8 cellular contexts compared by ENCODE assay signal in genomic region chr13:48235100-48235813, GRCh38. TPM values are rescaled to one million over a fixed set of nuclear protein-coding genes. Genes with fewer than 3 reads are reported as not detected.
DNase-seq lines count a peak whose midpoint lies in the region; ATAC-seq, FAIRE-seq and TF ChIP-seq lines count a peak whose summit lies in the region.

No MANE protein-coding gene starts in this region.

- DNase-seq in EL (peak; percentile 62), NB4 (ENCODE audit: low read depth) (peak; percentile 50), K562 (ENCODE audit: extremely low read depth in 1 of 4, low spot score in 3 of 4) (no peak), iPS-NIHi7 (ENCODE audit: extremely low spot score) (peak; percentile 17)
- no peak for DNase-seq in stimulated activated CD4-positive, alpha-beta T cell treated with anti-CD3 and anti-CD28 coated beads, Interleukin-15, amount 100 ng/mL, for 24 hours
- DNase-seq in stimulated activated CD4-positive, alpha-beta T cell treated with anti-CD3 and anti-CD28 coated beads, Interleukin-2, amount 100 ng/mL, for 48 hours, result no peak

- POLR2A ChIA-PET in K562 (lab: Yijun Ruan, JAX), result interaction anchor here (0.5 to 0.6 kb wide), 2 partner anchors 16 to 536 kb away, joined by 3 read pairs; no protein-coding TSS in a partner anchor

- CTCF ChIA-PET in K562 (lab: Yijun Ruan, JAX; ENCODE audit: low intra/inter-chr PET ratio), result no interaction called here

- H3K9me3 ChIP-seq in K562 (replicated peaks; ENCODE audit: control insufficient read depth, insufficient read depth, low read depth, low read length), result no peaks in the 10 kb centered on the region

- peak; percentile 51 for ATAC-seq in GM21717 (IDR thresholded peaks at IDR 0.05; ENCODE audit: unreplicated experiment)
- ATAC-seq in K562, result no peak

- H3K4me3 ChIP-seq in NB4 (ENCODE audit: low read depth, low read length) (peak overlapping the region; percentile 95), K562 (peak overlapping the region; percentile 12; the same call in 1 of the 2 replicates), skin epidermis (peak overlapping the region; percentile 60 to 95 (median 83))

- H3K4me1 ChIP-seq in K562 (replicated peaks in 1 of 2; ENCODE audit: control insufficient read depth in 2 of 2, insufficient read depth in 2 of 2, low read length in 2 of 2), result peaks cover 0 to 15% of the 10 kb centered on the region in 2 experiments; a peak in 3 of 5 replicates

- no peak for TF ChIP-seq RAD21 in K562 (CRISPR knock-in tag; conservative IDR thresholded peaks at IDR 0.05 in 1 of 2, IDR thresholded peaks at IDR 0.05 in 1 of 2)

- peaks cover 2% of the 10 kb centered on the region; the same call in 1 of the 3 replicates for H3K36me3 ChIP-seq in K562 (ENCODE audit: control insufficient read depth, insufficient read depth, low read length)

- BruUV-seq in K562 (replicated peaks; lab: Mats Ljungman, UMichigan), result no TSS peak

- no peak overlapping the region for H2AFZ ChIP-seq in K562 (ENCODE audit: low read depth, low read length)

- H3K9ac ChIP-seq in K562 (ENCODE audit: insufficient read depth in 1 of 2, low read depth in 2 of 2, low read length in 2 of 2), result peak overlapping the region in 1 of 2 experiments; percentile 92; a peak in 2 of 4 replicates

- intact Hi-C loops in K562 (cut with micrococcal nuclease), result loop anchor here (2.0 kb wide), 1 partner anchor 108 kb away; no protein-coding TSS in a partner anchor

- no peaks in the 10 kb centered on the region for H4K20me1 ChIP-seq in K562 (replicated peaks; ENCODE audit: control insufficient read depth, insufficient read depth, low read length)

- TF ChIP-seq CTCF in NB4 (IDR thresholded peaks at IDR 0.05; ENCODE audit: low read depth, low read length) (no peak), K562 (IDR thresholded peaks at IDR 0.05 in 2 of 3, conservative IDR thresholded peaks at IDR 0.05 in 1 of 3; ENCODE audit: insufficient read depth in 2 of 3, low read depth in 1 of 3, low read length in 3 of 3) (no peak)

- FAIRE-seq in K562 (lab: Jason Lieb, UNC), result peak; percentile 35

- H3K9me1 ChIP-seq in K562 (ENCODE audit: control insufficient read depth, insufficient read depth, low read length), result no peaks in the 10 kb centered on the region

- peaks cover 41% of the 10 kb centered on the region for H3K79me2 ChIP-seq in K562 (ENCODE audit: control insufficient read depth, insufficient read depth, low read length)

- H3K4me2 ChIP-seq in K562 (ENCODE audit: insufficient read depth, low read length), result peak overlapping the region; percentile 21

- H3K27ac ChIP-seq in K562 (ENCODE audit: extremely low read depth, low read depth, low read length), result peak overlapping the region; percentile 35; the same call in 1 of the 3 replicates
- H3K27ac ChIP-seq in skin epidermis, result peak overlapping the region in 19 of 21 experiments; percentile 21 to 100 (median 99)

- 12% methylated on average over 9 of the region's 9 CpGs for WGBS in K562 (ENCODE audit: insufficient coverage, low coverage, missing lambda C conversion rate)

- no peaks in the 10 kb centered on the region for H3K27me3 ChIP-seq in K562 (ENCODE audit: control insufficient read depth in 2 of 2, insufficient read depth in 2 of 2, low read length in 2 of 2)

- in situ Hi-C loops in K562 (cut with MboI), result no loop called here

- no peak for TF ChIP-seq POLR2A in NB4 (IDR thresholded peaks at IDR 0.05; ENCODE audit: extremely low read depth, insufficient read length)
- TF ChIP-seq POLR2A in K562 (conservative IDR thresholded peaks at IDR 0.05), result no peak

- no peak for TF ChIP-seq EP300 in K562 (IDR thresholded peaks at IDR 0.05; ENCODE audit: low read length)

TF ChIP-seq in K562, 482 proteins besides CTCF, POLR2A, EP300 and RAD21 (continues in another document):
- no peak for TF ChIP-seq JUND (IDR thresholded peaks at IDR 0.05; ENCODE audit: borderline replicate concordance, low read depth, low read length)
- TF ChIP-seq JUND (tag; IDR thresholded peaks at IDR 0.05; ENCODE audit: borderline replicate concordance, low read depth, low read length), result 0 out of 3 replicates have a peak, but pooled peaks have one; percentile 4
- TF ChIP-seq PREB (CRISPR knock-in tag; IDR thresholded peaks at IDR 0.05), result no peak
- TF ChIP-seq ZNF584 (CRISPR knock-in tag; IDR thresholded peaks at IDR 0.05; ENCODE audit: low read depth), result no peak
- TF ChIP-seq, protein P1, sequence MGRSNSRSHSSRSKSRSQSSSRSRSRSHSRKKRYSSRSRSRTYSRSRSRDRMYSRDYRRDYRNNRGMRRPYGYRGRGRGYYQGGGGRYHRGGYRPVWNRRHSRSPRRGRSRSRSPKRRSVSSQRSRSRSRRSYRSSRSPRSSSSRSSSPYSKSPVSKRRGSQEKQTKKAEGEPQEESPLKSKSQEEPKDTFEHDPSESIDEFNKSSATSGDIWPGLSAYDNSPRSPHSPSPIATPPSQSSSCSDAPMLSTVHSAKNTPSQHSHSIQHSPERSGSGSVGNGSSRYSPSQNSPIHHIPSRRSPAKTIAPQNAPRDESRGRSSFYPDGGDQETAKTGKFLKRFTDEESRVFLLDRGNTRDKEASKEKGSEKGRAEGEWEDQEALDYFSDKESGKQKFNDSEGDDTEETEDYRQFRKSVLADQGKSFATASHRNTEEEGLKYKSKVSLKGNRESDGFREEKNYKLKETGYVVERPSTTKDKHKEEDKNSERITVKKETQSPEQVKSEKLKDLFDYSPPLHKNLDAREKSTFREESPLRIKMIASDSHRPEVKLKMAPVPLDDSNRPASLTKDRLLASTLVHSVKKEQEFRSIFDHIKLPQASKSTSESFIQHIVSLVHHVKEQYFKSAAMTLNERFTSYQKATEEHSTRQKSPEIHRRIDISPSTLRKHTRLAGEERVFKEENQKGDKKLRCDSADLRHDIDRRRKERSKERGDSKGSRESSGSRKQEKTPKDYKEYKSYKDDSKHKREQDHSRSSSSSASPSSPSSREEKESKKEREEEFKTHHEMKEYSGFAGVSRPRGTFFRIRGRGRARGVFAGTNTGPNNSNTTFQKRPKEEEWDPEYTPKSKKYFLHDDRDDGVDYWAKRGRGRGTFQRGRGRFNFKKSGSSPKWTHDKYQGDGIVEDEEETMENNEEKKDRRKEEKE (IDR thresholded peaks at IDR 0.05; ENCODE audit: borderline replicate concordance in 1 of 2, control insufficient read depth in 1 of 2, low read depth in 2 of 2, low read length in 1 of 2), result no peak
- no peak for TF ChIP-seq MXI1 (IDR thresholded peaks at IDR 0.05; ENCODE audit: low read depth, low read length)
- no peak for TF ChIP-seq ZNF24 (IDR thresholded peaks at IDR 0.05)
- TF ChIP-seq CEBPG (CRISPR knock-in tag; IDR thresholded peaks at IDR 0.05), result no peak
- 0 out of 4 replicates have a peak, but pooled peaks of 1 of the 2 experiments have one; percentile 11 for TF ChIP-seq CEBPG (tag; conservative IDR thresholded peaks at IDR 0.05 in 1 of 2, IDR thresholded peaks at IDR 0.05 in 1 of 2)
- no peak for TF ChIP-seq ELF2 (CRISPR knock-in tag; IDR thresholded peaks at IDR 0.05)

RNA-seq across cellular contexts. Expression of gene ITM2B, which starts 2.3 kb away (rescaled TPM):
- 19.7 and 43.2 TPM in 2 replicates for total RNA-seq in K562 (2011; cell fraction: chromatin; rRNA removed; ENCODE audit: low replicate concordance)
- 27.6 and 28.0 TPM in 2 replicates for total RNA-seq in K562 (2011; cell fraction: nucleolus; rRNA removed)
- total RNA-seq in K562 (2011; cell fraction: nucleoplasm; rRNA removed), result 45.9 and 47.1 TPM in 2 replicates
- total RNA-seq in K562 (2014; rRNA removed), result 45.0 and 67.6 TPM in 2 replicates
- 49.5 and 54.4 TPM in 2 replicates for total RNA-seq in K562 (2014; rRNA removed; fragmentation: Illumina TruSeq; extraction: Trizol)
- 50.9 and 52.5 TPM in 2 replicates for total RNA-seq in K562 (2015; rRNA removed; fragmentation: Illumina TruSeq; extraction: Trizol)
- total RNA-seq in K562 (2021), result 53.3 and 58.4 TPM in 2 replicates
- 41.2 and 65.6 TPM in 2 replicates for polyA plus RNA-seq in K562 (2011; rRNA removed)
- 11.3 and 35.7 TPM in 2 replicates for polyA plus RNA-seq in K562 (2011; cell fraction: cytosol; rRNA removed)
- 11.0 and 29.8 TPM in 2 replicates for polyA plus RNA-seq in K562 (2011; cell fraction: nucleus; rRNA removed)
- 46.5 and 99.0 TPM in 2 replicates for polyA plus RNA-seq in K562 (2012)
- 57.7 and 83.8 TPM in 2 replicates for polyA plus RNA-seq in K562 (2014; fragmentation: Illumina TruSeq; extraction: Trizol)
- polyA plus RNA-seq in K562 (2014; fragmentation: Nextera tagmentation; extraction: Ambion mirVana), result 10 to 100 TPM; 22.0 to 44.3 TPM
- 34.8 and 36.9 TPM in 2 replicates for polyA plus RNA-seq in K562 (2014; rRNA removed)
- polyA minus RNA-seq in K562 (2011; rRNA and poly(A)+ RNA removed), result 10.6 and 27.5 TPM in 2 replicates
- polyA minus RNA-seq in K562 (2011; cell fraction: cytosol; rRNA and poly(A)+ RNA removed), result 19.5 and 34.5 TPM in 2 replicates
- 1.5 and 4.4 TPM in 2 replicates for polyA minus RNA-seq in K562 (2011; cell fraction: nucleus; rRNA and poly(A)+ RNA removed)

Comparison
In these comparisons a context has a peak if more than half of its experiments do, and no peak if none do; other contexts are left out.
1. DNase-seq: peak in EL (single experiment), NB4 (single experiment) and iPS-NIHi7 (single experiment); none in K562 (0 of 4), stimulated activated CD4-positive, alpha-beta T cell treated with anti-CD3 and anti-CD28 coated beads, Interleukin-15, amount 100 ng/mL, for 24 hours (single experiment) and stimulated activated CD4-positive, alpha-beta T cell treated with anti-CD3 and anti-CD28 coated beads, Interleukin-2, amount 100 ng/mL, for 48 hours (0 of 2).
2. H3K4me3 ChIP-seq: peak in every context shown above with its lines; median percentile 95 in NB4; 83 in skin epidermis; 12 in K562.